Comparison of ENCODE assay signal across 1 cellular context in genomic region chr6:116111552-116112528, GRCh38.
TF ChIP-seq lines count a peak whose summit lies in the region.

No MANE protein-coding gene starts in this region.

TF ChIP-seq in IMR-90, 13 proteins besides CTCF, POLR2A, EP300 and RAD21:
- no peak for TF ChIP-seq BHLHE40 (IDR thresholded peaks at IDR 0.05; ENCODE audit: low read depth, low read length)
- no peak for TF ChIP-seq CHD1 (IDR thresholded peaks at IDR 0.05; ENCODE audit: low read depth, low read length)
- no peak for TF ChIP-seq RCOR1 (IDR thresholded peaks at IDR 0.05; ENCODE audit: insufficient replicate concordance, low read length)
- TF ChIP-seq MAZ (IDR thresholded peaks at IDR 0.05; ENCODE audit: borderline replicate concordance, low read depth, low read length) = no peak
- no peak for TF ChIP-seq FOS (IDR thresholded peaks at IDR 0.05; ENCODE audit: low read depth, low read length)
- TF ChIP-seq ELK1 (IDR thresholded peaks at IDR 0.05; ENCODE audit: borderline replicate concordance, low read depth, low read length) = no peak
- TF ChIP-seq RFX5 (IDR thresholded peaks at IDR 0.05; ENCODE audit: low read depth, low read length) = no peak
- TF ChIP-seq NFE2L2 (IDR thresholded peaks at IDR 0.05; ENCODE audit: low read depth, low read length) = no peak
- TF ChIP-seq CEBPB (IDR thresholded peaks at IDR 0.05; ENCODE audit: low read depth, low read length) = no peak
- no peak for TF ChIP-seq MXI1 (IDR thresholded peaks at IDR 0.05; ENCODE audit: borderline replicate concordance, low read depth, low read length)
- no peak for TF ChIP-seq MAFK (IDR thresholded peaks at IDR 0.05; ENCODE audit: low read depth, low read length)
- TF ChIP-seq, protein P1, sequence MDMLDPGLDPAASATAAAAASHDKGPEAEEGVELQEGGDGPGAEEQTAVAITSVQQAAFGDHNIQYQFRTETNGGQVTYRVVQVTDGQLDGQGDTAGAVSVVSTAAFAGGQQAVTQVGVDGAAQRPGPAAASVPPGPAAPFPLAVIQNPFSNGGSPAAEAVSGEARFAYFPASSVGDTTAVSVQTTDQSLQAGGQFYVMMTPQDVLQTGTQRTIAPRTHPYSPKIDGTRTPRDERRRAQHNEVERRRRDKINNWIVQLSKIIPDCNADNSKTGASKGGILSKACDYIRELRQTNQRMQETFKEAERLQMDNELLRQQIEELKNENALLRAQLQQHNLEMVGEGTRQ (IDR thresholded peaks at IDR 0.05; ENCODE audit: low read depth, low read length) = no peak
- TF ChIP-seq SMC3 (IDR thresholded peaks at IDR 0.05; ENCODE audit: low read depth, low read length) = no peak; the same call in 1 of the 2 replicates
